ENCODE assay signal across 1 cellular context in genomic region chr1:151909167-151910149, GRCh38.
TF ChIP-seq lines count a peak whose summit lies in the region.

Gene THEM4, minus strand, starts transcription at chr1:151909511. Its CDS starts 53 bp downstream, at chr1:151909458.

TF ChIP-seq in HepG2, 621 proteins besides CTCF, POLR2A, EP300 and RAD21 (continued from another document and continues in another):
- TF ChIP-seq STAT6 (CRISPR knock-in tag; IDR thresholded peaks at IDR 0.05; ENCODE audit: borderline replicate concordance), result 0 out of 2 replicates have a peak, but pooled peaks have one; percentile 68
- no peak for TF ChIP-seq SOX6 (IDR thresholded peaks at IDR 0.05)
- TF ChIP-seq SOX6 (CRISPR knock-in tag; IDR thresholded peaks at IDR 0.05), result peak; percentile 69
- TF ChIP-seq MLXIP (CRISPR knock-in tag; IDR thresholded peaks at IDR 0.05; ENCODE audit: borderline replicate concordance), result peak; percentile 58; the same call in 1 of the 2 replicates
- TF ChIP-seq SALL1 (CRISPR knock-in tag; IDR thresholded peaks at IDR 0.05), result peak; percentile 80
- peak; percentile 62; the same call in 1 of the 2 replicates for TF ChIP-seq ARID5B (CRISPR knock-in tag; IDR thresholded peaks at IDR 0.05)
- TF ChIP-seq STAT5B (CRISPR knock-in tag; IDR thresholded peaks at IDR 0.05), result no peak
- no peak for TF ChIP-seq THRA (CRISPR knock-in tag; IDR thresholded peaks at IDR 0.05; ENCODE audit: borderline replicate concordance)
- TF ChIP-seq ZBTB20 (CRISPR knock-in tag; IDR thresholded peaks at IDR 0.05; ENCODE audit: borderline replicate concordance, low read depth), result no peak; the same call in 1 of the 2 replicates
- peak; percentile 22 for TF ChIP-seq MIXL1 (CRISPR knock-in tag; IDR thresholded peaks at IDR 0.05)
- TF ChIP-seq ZNF331 (CRISPR knock-in tag; IDR thresholded peaks at IDR 0.05), result peak; percentile 84; the same call in 1 of the 2 replicates
- TF ChIP-seq JUN (CRISPR knock-in tag; IDR thresholded peaks at IDR 0.05), result peak; percentile 26; the same call in 1 of the 2 replicates
- no peak; the same call in 1 of the 2 replicates for TF ChIP-seq IRX3 (CRISPR knock-in tag; IDR thresholded peaks at IDR 0.05; ENCODE audit: borderline replicate concordance, low read depth)
- peak; percentile 89; the same call in 1 of the 2 replicates for TF ChIP-seq DR1 (CRISPR knock-in tag; IDR thresholded peaks at IDR 0.05)
- peak; percentile 94; the same call in 1 of the 2 replicates for TF ChIP-seq SRY (CRISPR knock-in tag; IDR thresholded peaks at IDR 0.05)
- no peak for TF ChIP-seq ZFP36 (IDR thresholded peaks at IDR 0.05; ENCODE audit: borderline replicate concordance, low read depth, low read length, partially characterized antibody)
- 0 out of 2 replicates have a peak, but pooled peaks have one; percentile 62 for TF ChIP-seq ZBTB7B (CRISPR knock-in tag; IDR thresholded peaks at IDR 0.05)
- peak; percentile 66; the same call in 1 of the 2 replicates for TF ChIP-seq MAF1 (CRISPR knock-in tag; IDR thresholded peaks at IDR 0.05; ENCODE audit: borderline replicate concordance)
- TF ChIP-seq RFX1 (IDR thresholded peaks at IDR 0.05), result no peak
- TF ChIP-seq ETS1 (CRISPR knock-in tag; IDR thresholded peaks at IDR 0.05), result no peak
- TF ChIP-seq ZNF775 (CRISPR knock-in tag; IDR thresholded peaks at IDR 0.05; ENCODE audit: borderline replicate concordance), result no peak
- TF ChIP-seq THAP9 (CRISPR knock-in tag; IDR thresholded peaks at IDR 0.05; ENCODE audit: borderline replicate concordance), result peak; percentile 91
- TF ChIP-seq ATM (IDR thresholded peaks at IDR 0.05; ENCODE audit: borderline replicate concordance), result no peak
- peak; percentile 90 for TF ChIP-seq ZNF605 (CRISPR knock-in tag; IDR thresholded peaks at IDR 0.05)
- no peak for TF ChIP-seq ZNF260 (CRISPR knock-in tag; IDR thresholded peaks at IDR 0.05; ENCODE audit: borderline replicate concordance, low read depth)
- no peak for TF ChIP-seq CHCHD3 (CRISPR knock-in tag; IDR thresholded peaks at IDR 0.05)
- TF ChIP-seq SCMH1 (CRISPR knock-in tag; IDR thresholded peaks at IDR 0.05; ENCODE audit: borderline replicate concordance), result no peak
- no peak for TF ChIP-seq ZBTB21 (CRISPR knock-in tag; IDR thresholded peaks at IDR 0.05)
- TF ChIP-seq ZNF136 (CRISPR knock-in tag; IDR thresholded peaks at IDR 0.05; ENCODE audit: low read depth), result no peak
- no peak for TF ChIP-seq RCOR2 (CRISPR knock-in tag; IDR thresholded peaks at IDR 0.05)
- TF ChIP-seq RORA (CRISPR knock-in tag; IDR thresholded peaks at IDR 0.05), result 0 out of 2 replicates have a peak, but pooled peaks have one; percentile 25
- TF ChIP-seq AHR (CRISPR knock-in tag; IDR thresholded peaks at IDR 0.05), result peak; percentile 63; the same call in 1 of the 2 replicates
- no peak for TF ChIP-seq ZNF484 (CRISPR knock-in tag; IDR thresholded peaks at IDR 0.05; ENCODE audit: borderline replicate concordance, low read depth)
- TF ChIP-seq ZNF18 (CRISPR knock-in tag; IDR thresholded peaks at IDR 0.05; ENCODE audit: insufficient replicate concordance), result peak; percentile 81
- no peak for TF ChIP-seq FUBP1 (CRISPR knock-in tag; IDR thresholded peaks at IDR 0.05; ENCODE audit: borderline replicate concordance)
- TF ChIP-seq ZNF468 (CRISPR knock-in tag; IDR thresholded peaks at IDR 0.05), result no peak
- peak; percentile 83 for TF ChIP-seq MED8 (CRISPR knock-in tag; IDR thresholded peaks at IDR 0.05; ENCODE audit: insufficient replicate concordance)
- TF ChIP-seq ZNF225 (CRISPR knock-in tag; IDR thresholded peaks at IDR 0.05), result peak; percentile 63; the same call in 1 of the 2 replicates
- no peak; the same call in 1 of the 2 replicates for TF ChIP-seq ARNT2 (CRISPR knock-in tag; IDR thresholded peaks at IDR 0.05; ENCODE audit: low read depth)
- no peak for TF ChIP-seq SIX4 (CRISPR knock-in tag; IDR thresholded peaks at IDR 0.05)
- no peak for TF ChIP-seq HBP1 (CRISPR knock-in tag; IDR thresholded peaks at IDR 0.05; ENCODE audit: low read depth)
- no peak; the same call in 1 of the 2 replicates for TF ChIP-seq CHD2 (IDR thresholded peaks at IDR 0.05; ENCODE audit: low read depth, low read length)
